In genomic region chr22:24607429-24608111, GRCh38 we compare ENCODE assay signal across 8 cellular contexts. TPM values are rescaled to one million over a fixed set of nuclear protein-coding genes. Genes with fewer than 3 reads are reported as not detected.
A peak's percentile ranks its signal among the peaks of the same experiment; 100 is the strongest.
DNase-seq lines count a peak whose midpoint lies in the region; ATAC-seq and TF ChIP-seq lines count a peak whose summit lies in the region.
"Not testable (repeated sequence)": the region's sequence is repeated elsewhere in the genome, so short reads cannot be mapped to it uniquely, and the experiment has no call there.

No MANE protein-coding gene starts in this region.

- not testable (repeated sequence) for H3K27me3 Mint-ChIP-seq in CD4-positive, CD25-positive, alpha-beta regulatory T cell; activated CD8-positive, alpha-beta T cell treated with anti-CD3 and anti-CD28 coated beads for 36 hours

- H3K4me1 Mint-ChIP-seq in CD4-positive, CD25-positive, alpha-beta regulatory T cell: peaks cover 4 to 34% (median 13%) of the 10 kb centered on the region in 4 donors
- peaks cover 22% of the 10 kb centered on the region for H3K4me1 Mint-ChIP-seq in activated CD8-positive, alpha-beta T cell treated with anti-CD3 and anti-CD28 coated beads for 36 hours (ENCODE audit: low read depth)

- H3K4me3 Mint-ChIP-seq in CD4-positive, CD25-positive, alpha-beta regulatory T cell: peak overlapping the region; percentile 81 to 99 (median 90)
- H3K4me3 Mint-ChIP-seq in activated CD8-positive, alpha-beta T cell treated with anti-CD3 and anti-CD28 coated beads for 36 hours: peak overlapping the region; percentile 79

- POLR2A ChIA-PET in activated CD8-positive, alpha-beta T cell treated with anti-CD3 and anti-CD28 coated beads for 36 hours (lab: Charles Lee): not testable (repeated sequence)

- not testable (repeated sequence) for H3K27me3 ChIP-seq in CD4-positive, CD25-positive, alpha-beta regulatory T cell (ENCODE audit: control insufficient read depth, insufficient read depth, low read length); lower lobe of right lung (ENCODE audit: low read depth)

- DNase-seq in CD4-positive, CD25-positive, alpha-beta regulatory T cell: peak; percentile 32 to 85 (median 41)
- DNase-seq in SIG-M5 treated with dmso at 0.1 percent for 504 hours (lab: John Stamatoyannopoulos, UW; ENCODE audit: unreplicated experiment) (peak; percentile 30), lower lobe of right lung (peak; percentile 75)
- peak; percentile 76 for DNase-seq in activated CD8-positive, alpha-beta T cell treated with anti-CD3 and anti-CD28 coated beads for 36 hours
- DNase-seq in central memory CD4-positive, alpha-beta T cell: peak; percentile 38
- peak; percentile 75 for DNase-seq in stimulated activated CD4-positive, alpha-beta T cell treated with anti-CD3 and anti-CD28 coated beads, Interleukin-4, amount 100 ng/mL, for 24 hours

- H3K27ac ChIP-seq in CD4-positive, CD25-positive, alpha-beta regulatory T cell (ENCODE audit: insufficient read depth, low read length, poor library complexity, severe bottlenecking): peak overlapping the region; percentile 72
- H3K27ac ChIP-seq in lower lobe of right lung: peak overlapping the region; percentile 18

- ATAC-seq in CD4-positive, CD25-positive, alpha-beta regulatory T cell (ENCODE audit: low read depth in 2 of 2): peak; percentile 81 to 83
- ATAC-seq in GM18909 (IDR thresholded peaks at IDR 0.05; ENCODE audit: poor library complexity, unreplicated experiment): peak; percentile 71
- peak; percentile 63 for ATAC-seq in HG03442 (IDR thresholded peaks at IDR 0.05; ENCODE audit: unreplicated experiment)
- ATAC-seq in activated CD8-positive, alpha-beta T cell treated with anti-CD3 and anti-CD28 coated beads for 36 hours: peak; percentile 73
- peak; percentile 63 to 71 for ATAC-seq in lower lobe of right lung

- H3K9me3 Mint-ChIP-seq in CD4-positive, CD25-positive, alpha-beta regulatory T cell; activated CD8-positive, alpha-beta T cell treated with anti-CD3 and anti-CD28 coated beads for 36 hours: not testable (repeated sequence)

- H3K9me3 ChIP-seq in CD4-positive, CD25-positive, alpha-beta regulatory T cell (ENCODE audit: control insufficient read depth in 2 of 2, low read length in 2 of 2); lower lobe of right lung: not testable (repeated sequence)

- CTCF ChIA-PET in activated CD8-positive, alpha-beta T cell treated with anti-CD3 and anti-CD28 coated beads for 36 hours (lab: Charles Lee): not testable (repeated sequence)

- not testable (repeated sequence) for H3K4me1 ChIP-seq in CD4-positive, CD25-positive, alpha-beta regulatory T cell (ENCODE audit: control insufficient read depth, insufficient read depth, low read length, poor library complexity, severe bottlenecking); lower lobe of right lung

- peak overlapping the region; percentile 13 for H3K4me3 ChIP-seq in CD4-positive, CD25-positive, alpha-beta regulatory T cell (ENCODE audit: low read depth, low read length)
- H3K4me3 ChIP-seq in lower lobe of right lung: peak overlapping the region; percentile 36

- H3K36me3 Mint-ChIP-seq in CD4-positive, CD25-positive, alpha-beta regulatory T cell; activated CD8-positive, alpha-beta T cell treated with anti-CD3 and anti-CD28 coated beads for 36 hours (ENCODE audit: low read depth): not testable (repeated sequence)

- not testable (repeated sequence) for TF ChIP-seq CTCF in activated CD8-positive, alpha-beta T cell treated with anti-CD3 and anti-CD28 coated beads for 36 hours (IDR thresholded peaks at IDR 0.05); lower lobe of right lung (IDR thresholded peaks at IDR 0.05)

- intact Hi-C loops in activated CD8-positive, alpha-beta T cell treated with anti-CD3 and anti-CD28 coated beads for 36 hours (cut with micrococcal nuclease); lower lobe of right lung (cut with DNase I): not testable (repeated sequence)

- not testable (repeated sequence) for H3K36me3 ChIP-seq in CD4-positive, CD25-positive, alpha-beta regulatory T cell (ENCODE audit: control insufficient read depth, insufficient read depth, low read length); lower lobe of right lung

- peak overlapping the region; percentile 91 to 98 (median 96) for H3K27ac Mint-ChIP-seq in CD4-positive, CD25-positive, alpha-beta regulatory T cell
- peak overlapping the region; percentile 96 for H3K27ac Mint-ChIP-seq in activated CD8-positive, alpha-beta T cell treated with anti-CD3 and anti-CD28 coated beads for 36 hours

RNA-seq across cellular contexts. Expression of gene GGT1, which starts 4.6 kb away (rescaled TPM):
- 23.4 TPM for total RNA-seq in CD4-positive, CD25-positive, alpha-beta regulatory T cell
- polyA plus RNA-seq in CD4-positive, CD25-positive, alpha-beta regulatory T cell: 10 to 100 TPM; 12.9 to 17.0 (median 16.5) TPM
- 10 to 100 TPM; 15.6 to 17.8 TPM for total RNA-seq in activated CD8-positive, alpha-beta T cell treated with anti-CD3 and anti-CD28 coated beads for 36 hours
- 65.1 TPM for total RNA-seq in lower lobe of right lung

RNA-seq across cellular contexts. Expression of gene LRRC75B, which starts 14.7 kb away (rescaled TPM):
- total RNA-seq in CD4-positive, CD25-positive, alpha-beta regulatory T cell: not detected
- under 1 TPM in 1 of 4 donors, not detected in 3; 0.29 TPM for polyA plus RNA-seq in CD4-positive, CD25-positive, alpha-beta regulatory T cell
- total RNA-seq in activated CD8-positive, alpha-beta T cell treated with anti-CD3 and anti-CD28 coated beads for 36 hours: 1 to 10 TPM; 1.2 to 1.5 TPM
- total RNA-seq in lower lobe of right lung: 10.2 TPM

RNA-seq across cellular contexts. Expression of gene SNRPD3, which starts 51.8 kb away (rescaled TPM):
- 41.0 TPM for total RNA-seq in CD4-positive, CD25-positive, alpha-beta regulatory T cell
- polyA plus RNA-seq in CD4-positive, CD25-positive, alpha-beta regulatory T cell: 100 to 1,000 TPM in 1 of 4 donors, 10 to 100 TPM in 3; 77.9 to 101 (median 91.5) TPM
- total RNA-seq in activated CD8-positive, alpha-beta T cell treated with anti-CD3 and anti-CD28 coated beads for 36 hours: 100 to 1,000 TPM; 153 to 165 TPM
- total RNA-seq in lower lobe of right lung: 66.8 TPM

RNA-seq across cellular contexts. Expression of gene GUCD1, which starts 52.6 kb away (rescaled TPM):
- 69.6 TPM for total RNA-seq in CD4-positive, CD25-positive, alpha-beta regulatory T cell
- polyA plus RNA-seq in CD4-positive, CD25-positive, alpha-beta regulatory T cell: 10 to 100 TPM; 45.1 to 61.4 (median 54.4) TPM
- total RNA-seq in activated CD8-positive, alpha-beta T cell treated with anti-CD3 and anti-CD28 coated beads for 36 hours: 100 to 1,000 TPM in 1 of 2 experiments, 10 to 100 TPM in 1; 99.7 to 111 TPM
- 120 TPM for total RNA-seq in lower lobe of right lung

Comparison
In these comparisons a context has a peak if more than half of its experiments do, and no peak if none do; other contexts are left out.
1. Peak in every context shown above with its lines: DNase-seq, ATAC-seq, H3K4me3 ChIP-seq and H3K27ac ChIP-seq.